ENCODE assay signal across 8 cellular contexts in the genomic region with DNA sequence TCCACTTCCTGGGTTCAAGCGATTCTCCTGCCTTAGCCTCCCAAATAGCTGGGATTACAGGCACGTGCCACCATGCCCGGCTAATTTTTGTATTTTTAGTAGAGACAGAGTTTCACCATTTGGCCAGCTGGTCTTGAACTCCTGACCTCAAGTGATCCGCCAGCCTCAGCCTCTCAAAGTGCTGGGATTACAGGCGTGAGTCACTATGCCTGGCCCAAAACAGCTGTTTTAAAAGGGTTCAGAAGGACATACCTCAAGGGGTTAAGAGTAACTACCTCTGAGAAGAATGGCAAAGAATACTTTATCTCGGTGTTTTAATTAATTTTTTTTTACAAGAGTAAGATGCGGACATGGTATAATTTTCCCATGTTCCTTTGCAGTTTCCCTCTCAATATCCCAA.
DNase-seq lines count a peak whose midpoint lies in the region; ATAC-seq and TF ChIP-seq lines count a peak whose summit lies in the region.
"Not testable (repeated sequence)": the region's sequence is repeated elsewhere in the genome, so short reads cannot be mapped to it uniquely, and the experiment has no call there.

No MANE protein-coding gene starts in this region.

- H3K27me3 ChIP-seq in MG63; esophagus squamous epithelium; muscle layer of colon (ENCODE audit: control insufficient read depth in 1 of 2, insufficient read depth in 2 of 2, low read length in 2 of 2); prostate gland (replicated peaks; ENCODE audit: insufficient read depth): not testable (repeated sequence)

- peak overlapping the region in 6 of 7 donors; percentile 21 to 78 (median 48) for H3K27ac Mint-ChIP-seq in CD14-positive monocyte
- peak overlapping the region; percentile 66 for H3K27ac Mint-ChIP-seq in activated CD4-positive, alpha-beta T cell treated with anti-CD3 and anti-CD28 coated beads, Interleukin-2, amount 10 ng/mL, durations not matched to agents 24 days and 14 days
- peak overlapping the region; percentile 39 for H3K27ac Mint-ChIP-seq in activated naive CD8-positive, alpha-beta T cell treated with anti-CD3 and anti-CD28 coated beads, Interleukin-2, amount 50 U/mL, for 24 hours

- H3K4me1 ChIP-seq in esophagus squamous epithelium (peaks cover 0 to 32% (median 18%) of the 10 kb centered on the region in 3 donors), muscle layer of colon (ENCODE audit: insufficient read depth, low read length) (peaks cover 44% of the 10 kb centered on the region)
- H3K4me1 ChIP-seq in prostate gland (replicated peaks): not testable (repeated sequence)

- peaks cover 40 to 49% of the 10 kb centered on the region in 2 donors for H3K36me3 Mint-ChIP-seq in CD14-positive monocyte
- H3K36me3 Mint-ChIP-seq in activated CD4-positive, alpha-beta T cell treated with anti-CD3 and anti-CD28 coated beads, Interleukin-2, amount 10 ng/mL, durations not matched to agents 24 days and 14 days (ENCODE audit: low read depth): peaks cover 63% of the 10 kb centered on the region
- H3K36me3 Mint-ChIP-seq in activated naive CD8-positive, alpha-beta T cell treated with anti-CD3 and anti-CD28 coated beads, Interleukin-2, amount 50 U/mL, for 24 hours (ENCODE audit: low read depth): peaks cover 68% of the 10 kb centered on the region

- intact Hi-C loops in CD14-positive monocyte (cut with micrococcal nuclease): loop anchor here in 1 of 2 donors (10.0 kb wide), 1 partner anchor 46 kb away; no protein-coding TSS in a partner anchor
- intact Hi-C loops in activated CD4-positive, alpha-beta T cell treated with anti-CD3 and anti-CD28 coated beads, Interleukin-2, amount 10 ng/mL, durations not matched to agents 24 days and 14 days (cut with micrococcal nuclease): loop anchor here (1.0 kb wide), 1 partner anchor 8 kb away; no protein-coding TSS in a partner anchor
- intact Hi-C loops in esophagus squamous epithelium (cut with DNase I); prostate gland (cut with DNase I): not testable (repeated sequence)

- H3K9me3 Mint-ChIP-seq in CD14-positive monocyte; activated CD4-positive, alpha-beta T cell treated with anti-CD3 and anti-CD28 coated beads, Interleukin-2, amount 10 ng/mL, durations not matched to agents 24 days and 14 days; activated naive CD8-positive, alpha-beta T cell treated with anti-CD3 and anti-CD28 coated beads, Interleukin-2, amount 50 U/mL, for 24 hours: not testable (repeated sequence)

- H3K36me3 ChIP-seq in MG63: peaks cover 17% of the 10 kb centered on the region
- H3K36me3 ChIP-seq in esophagus squamous epithelium: peaks cover 0 to 25% (median 4%) of the 10 kb centered on the region in 3 donors
- peaks cover 20% of the 10 kb centered on the region for H3K36me3 ChIP-seq in muscle layer of colon (ENCODE audit: insufficient read depth, low read length)
- H3K36me3 ChIP-seq in prostate gland: not testable (repeated sequence)

- peak overlapping the region in 3 of 4 donors; percentile 70 to 77 (median 75) for H3K27ac ChIP-seq in esophagus squamous epithelium
- H3K27ac ChIP-seq in muscle layer of colon (ENCODE audit: low read depth, low read length): peak overlapping the region; percentile 45
- peak overlapping the region; percentile 41 to 46 for H3K27ac ChIP-seq in prostate gland
- peak overlapping the region; percentile 49 for H3K27ac ChIP-seq in substantia nigra (ENCODE audit: low read depth, low read length, poor library complexity, severe bottlenecking)

- not testable (repeated sequence) for H3K27me3 Mint-ChIP-seq in CD14-positive monocyte (ENCODE audit: low read depth in 3 of 3); activated CD4-positive, alpha-beta T cell treated with anti-CD3 and anti-CD28 coated beads, Interleukin-2, amount 10 ng/mL, durations not matched to agents 24 days and 14 days; activated naive CD8-positive, alpha-beta T cell treated with anti-CD3 and anti-CD28 coated beads, Interleukin-2, amount 50 U/mL, for 24 hours

- not testable (repeated sequence) for TF ChIP-seq CTCF in CD14-positive monocyte (IDR thresholded peaks at IDR 0.05); esophagus squamous epithelium (IDR thresholded peaks at IDR 0.05); prostate gland (IDR thresholded peaks at IDR 0.05)

- not testable (repeated sequence) for H3K9ac ChIP-seq in muscle layer of colon (ENCODE audit: low read length)

- not testable (repeated sequence) for TF ChIP-seq POLR2A in esophagus squamous epithelium (IDR thresholded peaks at IDR 0.05); prostate gland (IDR thresholded peaks at IDR 0.05)

- 67 to 79% methylated on average over 4 to 7 of the region's 7 CpGs for WGBS in esophagus squamous epithelium, 2 donors
- WGBS in prostate gland: 58% methylated on average over 7 of the region's 7 CpGs

- DNase-seq in CD14-positive monocyte (ENCODE audit: low spot score); activated CD4-positive, alpha-beta T cell treated with anti-CD3 and anti-CD28 coated beads, Interleukin-2, amount 10 ng/mL, durations not matched to agents 24 days and 14 days; activated naive CD8-positive, alpha-beta T cell treated with anti-CD3 and anti-CD28 coated beads, Interleukin-2, amount 50 U/mL, for 24 hours; esophagus squamous epithelium (lab: John Stamatoyannopoulos, UW); prostate gland (ENCODE audit: low spot score); substantia nigra (lab: John Stamatoyannopoulos, UW): not testable (repeated sequence)
- DNase-seq in MG63: peak; percentile 53

- ATAC-seq in activated naive CD8-positive, alpha-beta T cell treated with anti-CD3 and anti-CD28 coated beads, Interleukin-2, amount 50 U/mL, for 24 hours: not testable (repeated sequence)

- H3K9me3 ChIP-seq in MG63; esophagus squamous epithelium; muscle layer of colon (ENCODE audit: low read length); prostate gland: not testable (repeated sequence)

- not testable (repeated sequence) for H3K4me3 ChIP-seq in MG63; esophagus squamous epithelium; muscle layer of colon (ENCODE audit: low read depth in 1 of 2, low read length in 2 of 2); prostate gland

- peaks cover 34% of the 10 kb centered on the region for H3K4me1 Mint-ChIP-seq in CD14-positive monocyte
- peaks cover 39% of the 10 kb centered on the region for H3K4me1 Mint-ChIP-seq in activated CD4-positive, alpha-beta T cell treated with anti-CD3 and anti-CD28 coated beads, Interleukin-2, amount 10 ng/mL, durations not matched to agents 24 days and 14 days
- H3K4me1 Mint-ChIP-seq in activated naive CD8-positive, alpha-beta T cell treated with anti-CD3 and anti-CD28 coated beads, Interleukin-2, amount 50 U/mL, for 24 hours: peaks cover 57% of the 10 kb centered on the region

- not testable (repeated sequence) for H3K4me3 Mint-ChIP-seq in CD14-positive monocyte; activated CD4-positive, alpha-beta T cell treated with anti-CD3 and anti-CD28 coated beads, Interleukin-2, amount 10 ng/mL, durations not matched to agents 24 days and 14 days; activated naive CD8-positive, alpha-beta T cell treated with anti-CD3 and anti-CD28 coated beads, Interleukin-2, amount 50 U/mL, for 24 hours
